8 cellular contexts compared by ENCODE assay signal in the genomic region with DNA sequence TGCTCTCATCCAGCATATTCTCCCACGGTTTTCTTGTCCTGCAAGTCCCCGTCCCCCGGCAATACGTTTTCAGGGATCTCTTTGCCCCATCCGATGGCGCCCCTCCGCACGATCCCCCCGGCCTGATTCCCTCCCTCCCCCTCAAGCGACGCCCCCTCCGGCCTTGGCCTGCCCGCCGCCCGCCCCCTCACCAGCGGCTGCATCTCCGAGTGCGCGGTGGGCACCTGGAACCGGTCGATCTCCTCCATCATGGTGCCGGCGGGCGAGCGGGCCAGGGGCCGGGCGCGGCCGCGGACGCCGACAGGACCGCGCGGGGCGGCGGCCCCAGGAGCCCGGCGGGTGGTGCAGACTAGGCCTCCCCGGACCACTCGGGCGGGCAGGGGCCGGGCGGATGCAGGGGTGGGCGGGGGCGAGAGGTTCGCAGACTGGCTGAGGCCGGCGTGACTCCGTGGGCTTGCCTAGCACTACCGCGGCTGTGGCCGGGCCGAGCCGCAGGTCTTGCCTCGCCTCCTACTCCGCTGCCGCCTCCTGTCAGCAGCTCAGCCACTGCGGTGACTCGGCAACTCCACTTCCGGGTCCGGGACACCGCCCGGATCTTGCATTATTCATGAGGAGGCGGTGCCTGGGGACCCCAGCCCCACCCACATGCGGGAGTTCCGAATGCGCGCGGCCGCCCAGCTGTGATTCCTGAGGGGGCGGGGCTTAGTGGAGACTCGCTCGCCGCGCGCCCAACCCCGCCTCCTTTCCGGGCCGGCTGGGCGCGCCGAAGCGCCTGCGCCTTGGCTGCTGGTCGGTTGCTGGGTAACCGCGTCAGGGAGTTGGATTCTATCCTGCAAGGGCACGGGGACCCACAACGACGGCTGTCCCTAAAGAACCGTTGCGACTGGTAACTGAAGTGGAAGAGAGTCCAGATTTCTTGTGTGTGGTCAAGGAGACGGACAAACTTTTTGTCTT. TPM values are rescaled to one million over a fixed set of nuclear protein-coding genes. Genes with fewer than 3 reads are reported as not detected.
DNase-seq lines count a peak whose midpoint lies in the region; ATAC-seq, FAIRE-seq and TF ChIP-seq lines count a peak whose summit lies in the region.

A gene (plus strand): TSS at position 793 of the 954 bp plus-strand sequence. CDS start 201 bp downstream, outside the sequence.
A gene with protein sequence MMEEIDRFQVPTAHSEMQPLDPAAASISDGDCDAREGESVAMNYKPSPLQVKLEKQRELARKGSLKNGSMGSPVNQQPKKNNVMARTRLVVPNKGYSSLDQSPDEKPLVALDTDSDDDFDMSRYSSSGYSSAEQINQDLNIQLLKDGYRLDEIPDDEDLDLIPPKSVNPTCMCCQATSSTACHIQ (minus strand): TSS at position 558 of the 954 bp plus-strand sequence. CDS start 307 bp downstream, at position 251.

- H3K27ac ChIP-seq in astrocyte (ENCODE audit: low read depth, low read length) (peak within 1 kb of the TSS; percentile 74), right cardiac atrium (ENCODE audit: low read length) (peak within 1 kb of the TSS; percentile 62), uterus (peak within 1 kb of the TSS; percentile 76 to 81)

- peak; percentile 98 for DNase-seq in GM18507 (ENCODE audit: extremely low spot score, insufficient read length, low read depth)
- peak; percentile 98 to 99 for DNase-seq in NCI-H1930 (lab: John Stamatoyannopoulos, UW)
- peak; percentile 97 for DNase-seq in T-helper 22 cell (ENCODE audit: low read depth)
- peak; percentile 94 for DNase-seq in astrocyte (ENCODE audit: low read depth)
- DNase-seq in right cardiac atrium, result peak; percentile 99 to 100 (median 99)
- DNase-seq in pulmonary artery endothelial cell (ENCODE audit: low read depth, low spot score), result peak; percentile 93
- peak; percentile 98 to 99 for DNase-seq in uterus

- H3K27me3 ChIP-seq in astrocyte (ENCODE audit: insufficient read depth, low read length) (peaks cover 4% of the 10 kb centered on the region), right cardiac atrium (ENCODE audit: control insufficient read depth, insufficient read depth) (no peaks in the 10 kb centered on the region), uterus (no peaks in the 10 kb centered on the region)

- peak within 1 kb of the TSS; percentile 98 for H3K4me3 Mint-ChIP-seq in astrocyte (ENCODE audit: unreplicated experiment)

- FAIRE-seq in GM18507 (lab: Jason Lieb, UNC) (peak; percentile 96), astrocyte (lab: Jason Lieb, UNC) (peak; percentile 59)

- H3K9me3 Mint-ChIP-seq in astrocyte (ENCODE audit: unreplicated experiment), result no peaks in the 10 kb centered on the region

- intact Hi-C loops in right cardiac atrium (cut with DNase I) (no loop called here), uterus (cut with DNase I; ENCODE audit: low total_unique reads) (no loop called here)

- no peaks in the 10 kb centered on the region for H3K9me3 ChIP-seq in astrocyte (ENCODE audit: insufficient read depth, low read depth, low read length)
- H3K9me3 ChIP-seq in right cardiac atrium (ENCODE audit: control insufficient read depth, low read length), result no peaks in the 10 kb centered on the region
- no peaks in the 10 kb centered on the region for H3K9me3 ChIP-seq in uterus

- peak; percentile 91 to 93 for TF ChIP-seq POLR2A in uterus (IDR thresholded peaks at IDR 0.05)

- TF ChIP-seq CTCF in astrocyte (IDR thresholded peaks at IDR 0.05; ENCODE audit: insufficient read depth, low read depth, low read length) (no peak), uterus (IDR thresholded peaks at IDR 0.05) (no peak)

- H3K9ac ChIP-seq in astrocyte (ENCODE audit: low read length), result peak within 1 kb of the TSS; percentile 96

- 1% methylated on average over 94 of the region's 94 CpGs for WGBS in right cardiac atrium

- ATAC-seq in HG02973 (IDR thresholded peaks at IDR 0.05; ENCODE audit: unreplicated experiment) (peak; percentile 95), right cardiac atrium (peak; percentile 96 to 98)

- peaks cover 52% of the 10 kb centered on the region for H3K4me1 Mint-ChIP-seq in astrocyte (ENCODE audit: low read depth, unreplicated experiment)

- H3K4me2 ChIP-seq in astrocyte (ENCODE audit: low read length), result peak within 1 kb of the TSS; percentile 100

- H4K20me1 ChIP-seq in astrocyte (ENCODE audit: insufficient read depth, low read length), result peaks cover 38% of the 10 kb centered on the region

- H2AFZ ChIP-seq in astrocyte (ENCODE audit: low read depth, low read length), result peak within 1 kb of the TSS; percentile 92

- H3K4me3 ChIP-seq in astrocyte (ENCODE audit: insufficient read depth, low read depth, low read length) (peak within 1 kb of the TSS; percentile 91), right cardiac atrium (ENCODE audit: low read length) (peak within 1 kb of the TSS; percentile 86), uterus (peak within 1 kb of the TSS; percentile 72 to 73)

- H3K36me3 Mint-ChIP-seq in astrocyte (ENCODE audit: low read depth, unreplicated experiment), result peaks cover 5% of the 10 kb centered on the region

- peak within 1 kb of the TSS; percentile 94 for H3K27ac Mint-ChIP-seq in astrocyte (ENCODE audit: unreplicated experiment)

- peaks cover 44% of the 10 kb centered on the region for H3K79me2 ChIP-seq in astrocyte (ENCODE audit: insufficient read depth, low read length)

- H3K36me3 ChIP-seq in astrocyte (ENCODE audit: insufficient read depth, low read length), result no peaks in the 10 kb centered on the region
- H3K36me3 ChIP-seq in uterus, result no peaks in the 10 kb centered on the region

- H3K4me1 ChIP-seq in astrocyte (ENCODE audit: insufficient read depth, low read length) (peaks cover 23% of the 10 kb centered on the region), right cardiac atrium (ENCODE audit: control insufficient read depth, insufficient read depth, low read length) (peaks cover 15% of the 10 kb centered on the region), uterus (peaks cover 0 to 5% of the 10 kb centered on the region in 2 donors)

- no peaks in the 10 kb centered on the region for H3K27me3 Mint-ChIP-seq in astrocyte (ENCODE audit: low read depth, unreplicated experiment)

RNA-seq across cellular contexts. Expression of the first gene that starts in this region (rescaled TPM):
- total RNA-seq in astrocyte, result 0.58 and 1.8 TPM in 2 replicates
- total RNA-seq in right cardiac atrium, result not detected
- polyA plus RNA-seq in right cardiac atrium, result 0.16 TPM
- total RNA-seq in pulmonary artery endothelial cell, result not detected in 2 replicates
- 1 to 10 TPM in 1 of 4 donors, under 1 TPM in 1, not detected in 2; 0.95 to 3.8 TPM for total RNA-seq in uterus

RNA-seq across cellular contexts. Expression of the second gene that starts in this region (rescaled TPM):
- total RNA-seq in astrocyte (59.9 and 63.5 TPM in 2 replicates), right cardiac atrium (10 to 100 TPM; 23.2 to 28.1 (median 25.5) TPM), pulmonary artery endothelial cell (11.1 and 11.6 TPM in 2 replicates), uterus (10 to 100 TPM in 2 of 4 donors, 1 to 10 TPM in 2; 2.3 to 33.0 (median 14.9) TPM)
- polyA plus RNA-seq in right cardiac atrium, result 19.8 TPM

Comparison
In these comparisons a context has a peak if more than half of its experiments do, and no peak if none do; other contexts are left out.
1. Peak in every context shown above with its lines: DNase-seq, ATAC-seq, H3K4me3 ChIP-seq and H3K27ac ChIP-seq.